1 cellular context compared by ENCODE assay signal in the genomic region with DNA sequence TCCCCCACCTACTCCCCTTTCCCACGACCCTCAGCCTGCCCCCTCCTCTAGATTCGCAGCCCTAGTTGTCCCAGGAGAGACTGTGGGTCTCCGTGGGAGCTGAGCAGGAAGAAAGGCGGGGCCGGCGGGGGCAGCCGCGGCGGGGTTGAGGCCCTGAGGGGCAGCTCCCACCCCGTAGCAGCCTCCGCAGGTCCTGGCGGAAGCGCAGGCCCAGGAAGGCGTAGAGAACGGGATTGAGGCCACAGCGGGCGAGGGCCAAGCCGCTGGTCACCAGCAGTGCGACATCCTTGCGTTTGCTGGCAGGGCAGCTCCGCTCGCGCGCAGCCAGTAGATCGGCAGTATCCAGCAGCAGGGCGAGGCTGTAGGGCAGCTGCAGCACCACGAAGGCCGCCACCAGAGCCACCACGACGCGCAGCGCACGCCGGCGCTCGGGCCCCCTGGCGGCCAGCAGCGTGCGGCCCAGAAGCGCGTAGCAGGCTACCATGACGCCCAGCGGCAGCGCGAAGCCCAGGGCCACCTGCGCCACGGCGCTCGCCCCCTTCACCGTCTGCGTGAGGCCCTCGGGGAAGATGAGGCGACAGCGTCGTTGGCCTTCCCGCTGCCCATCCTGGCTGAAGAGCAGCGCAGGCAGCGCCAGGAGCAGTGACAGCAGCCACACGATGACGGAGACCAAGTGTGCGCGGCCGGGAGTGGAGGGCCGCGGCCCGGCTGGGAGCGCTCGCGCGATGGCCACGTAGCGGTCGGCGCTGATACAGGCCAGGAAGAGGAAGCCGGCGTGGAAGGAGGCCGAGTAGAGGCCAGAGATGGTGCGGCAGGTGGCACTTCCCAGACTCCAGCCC.
TF ChIP-seq lines count a peak whose summit lies in the region.

No MANE protein-coding gene starts in this region.

TF ChIP-seq in HEK293, 187 proteins besides CTCF, POLR2A, EP300 and RAD21 (continued from another document and continues in another):
- TF ChIP-seq, protein P1, sequence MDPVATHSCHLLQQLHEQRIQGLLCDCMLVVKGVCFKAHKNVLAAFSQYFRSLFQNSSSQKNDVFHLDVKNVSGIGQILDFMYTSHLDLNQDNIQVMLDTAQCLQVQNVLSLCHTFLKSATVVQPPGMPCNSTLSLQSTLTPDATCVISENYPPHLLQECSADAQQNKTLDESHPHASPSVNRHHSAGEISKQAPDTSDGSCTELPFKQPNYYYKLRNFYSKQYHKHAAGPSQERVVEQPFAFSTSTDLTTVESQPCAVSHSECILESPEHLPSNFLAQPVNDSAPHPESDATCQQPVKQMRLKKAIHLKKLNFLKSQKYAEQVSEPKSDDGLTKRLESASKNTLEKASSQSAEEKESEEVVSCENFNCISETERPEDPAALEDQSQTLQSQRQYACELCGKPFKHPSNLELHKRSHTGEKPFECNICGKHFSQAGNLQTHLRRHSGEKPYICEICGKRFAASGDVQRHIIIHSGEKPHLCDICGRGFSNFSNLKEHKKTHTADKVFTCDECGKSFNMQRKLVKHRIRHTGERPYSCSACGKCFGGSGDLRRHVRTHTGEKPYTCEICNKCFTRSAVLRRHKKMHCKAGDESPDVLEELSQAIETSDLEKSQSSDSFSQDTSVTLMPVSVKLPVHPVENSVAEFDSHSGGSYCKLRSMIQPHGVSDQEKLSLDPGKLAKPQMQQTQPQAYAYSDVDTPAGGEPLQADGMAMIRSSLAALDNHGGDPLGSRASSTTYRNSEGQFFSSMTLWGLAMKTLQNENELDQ (tag by site-specific recombination; IDR thresholded peaks at IDR 0.05; ENCODE audit: low read depth), result no peak
- TF ChIP-seq ZBTB1 (tag by site-specific recombination; IDR thresholded peaks at IDR 0.05) (no peak), SP7 (tag by site-specific recombination; IDR thresholded peaks at IDR 0.05) (peak; percentile 49), TRIM28 (IDR thresholded peaks at IDR 0.05; ENCODE audit: borderline replicate concordance, low read length) (peak; percentile 45; the same call in 1 of the 2 replicates), ZNF670 (tag by site-specific recombination; IDR thresholded peaks at IDR 0.05; ENCODE audit: low read depth) (no peak), ZXDB (tag by site-specific recombination; IDR thresholded peaks at IDR 0.05) (peak; percentile 45; the same call in 1 of the 2 replicates), ZNF24 (tag by site-specific recombination; IDR thresholded peaks at IDR 0.05) (no peak), ZSCAN30 (tag by site-specific recombination; IDR thresholded peaks at IDR 0.05) (0 out of 2 replicates have a peak, but pooled peaks have one; percentile 43), ZNF221 (tag by site-specific recombination; IDR thresholded peaks at IDR 0.05; ENCODE audit: borderline replicate concordance) (no peak), ZNF664 (tag by site-specific recombination; IDR thresholded peaks at IDR 0.05) (no peak), BCL11A (tag by site-specific recombination; IDR thresholded peaks at IDR 0.05; ENCODE audit: low read depth) (no peak), ZNF133 (tag by site-specific recombination; IDR thresholded peaks at IDR 0.05) (no peak), ZNF248 (tag by site-specific recombination; IDR thresholded peaks at IDR 0.05) (no peak), YY1 (tag by site-specific recombination; IDR thresholded peaks at IDR 0.05) (peak; percentile 69), ZNF114 (tag by site-specific recombination; IDR thresholded peaks at IDR 0.05) (no peak), KLF7 (tag by site-specific recombination; IDR thresholded peaks at IDR 0.05; ENCODE audit: borderline replicate concordance) (no peak; the same call in 1 of the 2 replicates), ZNF560 (tag by site-specific recombination; IDR thresholded peaks at IDR 0.05; ENCODE audit: borderline replicate concordance) (no peak), KLF10 (tag by site-specific recombination; IDR thresholded peaks at IDR 0.05) (no peak), SCRT2 (tag by site-specific recombination; IDR thresholded peaks at IDR 0.05) (peak; percentile 53), ZNF266 (tag by site-specific recombination; IDR thresholded peaks at IDR 0.05; ENCODE audit: low read depth) (no peak), OSR2 (tag by site-specific recombination; IDR thresholded peaks at IDR 0.05) (peak; percentile 53), ZNF623 (tag by site-specific recombination; IDR thresholded peaks at IDR 0.05) (no peak), SETDB1 (IDR thresholded peaks at IDR 0.05; ENCODE audit: insufficient read length, low read length) (no peak), ZNF629 (tag by site-specific recombination; IDR thresholded peaks at IDR 0.05) (peak; percentile 36; the same call in 1 of the 2 replicates)
- TF ChIP-seq, protein P2, sequence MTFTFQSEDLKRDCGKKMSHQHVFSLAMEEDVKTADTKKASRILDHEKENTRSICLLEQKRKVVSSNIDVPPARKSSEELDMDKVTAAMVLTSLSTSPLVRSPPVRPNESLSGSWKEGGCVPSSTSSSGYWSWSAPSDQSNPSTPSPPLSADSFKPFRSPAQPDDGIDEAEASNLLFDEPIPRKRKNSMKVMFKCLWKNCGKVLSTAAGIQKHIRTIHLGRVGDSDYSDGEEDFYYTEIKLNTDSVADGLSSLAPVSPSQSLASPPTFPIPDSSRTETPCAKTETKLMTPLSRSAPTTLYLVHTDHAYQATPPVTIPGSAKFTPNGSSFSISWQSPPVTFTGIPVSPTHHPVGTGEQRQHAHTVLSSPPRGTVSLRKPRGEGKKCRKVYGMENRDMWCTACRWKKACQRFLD (tag by site-specific recombination; IDR thresholded peaks at IDR 0.05), result no peak
- TF ChIP-seq, protein P3, sequence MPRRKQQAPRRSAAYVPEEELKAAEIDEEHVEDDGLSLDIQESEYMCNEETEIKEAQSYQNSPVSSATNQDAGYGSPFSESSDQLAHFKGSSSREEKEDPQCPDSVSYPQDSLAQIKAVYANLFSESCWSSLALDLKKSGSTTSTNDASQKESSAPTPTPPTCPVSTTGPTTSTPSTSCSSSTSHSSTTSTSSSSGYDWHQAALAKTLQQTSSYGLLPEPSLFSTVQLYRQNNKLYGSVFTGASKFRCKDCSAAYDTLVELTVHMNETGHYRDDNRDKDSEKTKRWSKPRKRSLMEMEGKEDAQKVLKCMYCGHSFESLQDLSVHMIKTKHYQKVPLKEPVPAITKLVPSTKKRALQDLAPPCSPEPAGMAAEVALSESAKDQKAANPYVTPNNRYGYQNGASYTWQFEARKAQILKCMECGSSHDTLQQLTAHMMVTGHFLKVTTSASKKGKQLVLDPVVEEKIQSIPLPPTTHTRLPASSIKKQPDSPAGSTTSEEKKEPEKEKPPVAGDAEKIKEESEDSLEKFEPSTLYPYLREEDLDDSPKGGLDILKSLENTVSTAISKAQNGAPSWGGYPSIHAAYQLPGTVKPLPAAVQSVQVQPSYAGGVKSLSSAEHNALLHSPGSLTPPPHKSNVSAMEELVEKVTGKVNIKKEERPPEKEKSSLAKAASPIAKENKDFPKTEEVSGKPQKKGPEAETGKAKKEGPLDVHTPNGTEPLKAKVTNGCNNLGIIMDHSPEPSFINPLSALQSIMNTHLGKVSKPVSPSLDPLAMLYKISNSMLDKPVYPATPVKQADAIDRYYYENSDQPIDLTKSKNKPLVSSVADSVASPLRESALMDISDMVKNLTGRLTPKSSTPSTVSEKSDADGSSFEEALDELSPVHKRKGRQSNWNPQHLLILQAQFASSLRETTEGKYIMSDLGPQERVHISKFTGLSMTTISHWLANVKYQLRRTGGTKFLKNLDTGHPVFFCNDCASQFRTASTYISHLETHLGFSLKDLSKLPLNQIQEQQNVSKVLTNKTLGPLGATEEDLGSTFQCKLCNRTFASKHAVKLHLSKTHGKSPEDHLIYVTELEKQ (tag by site-specific recombination; IDR thresholded peaks at IDR 0.05; ENCODE audit: borderline replicate concordance), result no peak
- TF ChIP-seq, protein P4, sequence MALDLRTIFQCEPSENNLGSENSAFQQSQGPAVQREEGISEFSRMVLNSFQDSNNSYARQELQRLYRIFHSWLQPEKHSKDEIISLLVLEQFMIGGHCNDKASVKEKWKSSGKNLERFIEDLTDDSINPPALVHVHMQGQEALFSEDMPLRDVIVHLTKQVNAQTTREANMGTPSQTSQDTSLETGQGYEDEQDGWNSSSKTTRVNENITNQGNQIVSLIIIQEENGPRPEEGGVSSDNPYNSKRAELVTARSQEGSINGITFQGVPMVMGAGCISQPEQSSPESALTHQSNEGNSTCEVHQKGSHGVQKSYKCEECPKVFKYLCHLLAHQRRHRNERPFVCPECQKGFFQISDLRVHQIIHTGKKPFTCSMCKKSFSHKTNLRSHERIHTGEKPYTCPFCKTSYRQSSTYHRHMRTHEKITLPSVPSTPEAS (tag by site-specific recombination; IDR thresholded peaks at IDR 0.05), result no peak
- TF ChIP-seq, protein P5, sequence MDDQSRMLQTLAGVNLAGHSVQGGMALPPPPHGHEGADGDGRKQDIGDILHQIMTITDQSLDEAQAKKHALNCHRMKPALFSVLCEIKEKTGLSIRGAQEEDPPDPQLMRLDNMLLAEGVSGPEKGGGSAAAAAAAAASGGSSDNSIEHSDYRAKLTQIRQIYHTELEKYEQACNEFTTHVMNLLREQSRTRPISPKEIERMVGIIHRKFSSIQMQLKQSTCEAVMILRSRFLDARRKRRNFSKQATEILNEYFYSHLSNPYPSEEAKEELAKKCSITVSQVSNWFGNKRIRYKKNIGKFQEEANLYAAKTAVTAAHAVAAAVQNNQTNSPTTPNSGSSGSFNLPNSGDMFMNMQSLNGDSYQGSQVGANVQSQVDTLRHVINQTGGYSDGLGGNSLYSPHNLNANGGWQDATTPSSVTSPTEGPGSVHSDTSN (CRISPR knock-in tag; IDR thresholded peaks at IDR 0.05), result peak; percentile 93; the same call in 1 of the 2 replicates
- TF ChIP-seq, protein P6, sequence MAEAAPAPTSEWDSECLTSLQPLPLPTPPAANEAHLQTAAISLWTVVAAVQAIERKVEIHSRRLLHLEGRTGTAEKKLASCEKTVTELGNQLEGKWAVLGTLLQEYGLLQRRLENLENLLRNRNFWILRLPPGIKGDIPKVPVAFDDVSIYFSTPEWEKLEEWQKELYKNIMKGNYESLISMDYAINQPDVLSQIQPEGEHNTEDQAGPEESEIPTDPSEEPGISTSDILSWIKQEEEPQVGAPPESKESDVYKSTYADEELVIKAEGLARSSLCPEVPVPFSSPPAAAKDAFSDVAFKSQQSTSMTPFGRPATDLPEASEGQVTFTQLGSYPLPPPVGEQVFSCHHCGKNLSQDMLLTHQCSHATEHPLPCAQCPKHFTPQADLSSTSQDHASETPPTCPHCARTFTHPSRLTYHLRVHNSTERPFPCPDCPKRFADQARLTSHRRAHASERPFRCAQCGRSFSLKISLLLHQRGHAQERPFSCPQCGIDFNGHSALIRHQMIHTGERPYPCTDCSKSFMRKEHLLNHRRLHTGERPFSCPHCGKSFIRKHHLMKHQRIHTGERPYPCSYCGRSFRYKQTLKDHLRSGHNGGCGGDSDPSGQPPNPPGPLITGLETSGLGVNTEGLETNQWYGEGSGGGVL (tag by site-specific recombination; IDR thresholded peaks at IDR 0.05), result peak; percentile 78
- TF ChIP-seq, protein P7, sequence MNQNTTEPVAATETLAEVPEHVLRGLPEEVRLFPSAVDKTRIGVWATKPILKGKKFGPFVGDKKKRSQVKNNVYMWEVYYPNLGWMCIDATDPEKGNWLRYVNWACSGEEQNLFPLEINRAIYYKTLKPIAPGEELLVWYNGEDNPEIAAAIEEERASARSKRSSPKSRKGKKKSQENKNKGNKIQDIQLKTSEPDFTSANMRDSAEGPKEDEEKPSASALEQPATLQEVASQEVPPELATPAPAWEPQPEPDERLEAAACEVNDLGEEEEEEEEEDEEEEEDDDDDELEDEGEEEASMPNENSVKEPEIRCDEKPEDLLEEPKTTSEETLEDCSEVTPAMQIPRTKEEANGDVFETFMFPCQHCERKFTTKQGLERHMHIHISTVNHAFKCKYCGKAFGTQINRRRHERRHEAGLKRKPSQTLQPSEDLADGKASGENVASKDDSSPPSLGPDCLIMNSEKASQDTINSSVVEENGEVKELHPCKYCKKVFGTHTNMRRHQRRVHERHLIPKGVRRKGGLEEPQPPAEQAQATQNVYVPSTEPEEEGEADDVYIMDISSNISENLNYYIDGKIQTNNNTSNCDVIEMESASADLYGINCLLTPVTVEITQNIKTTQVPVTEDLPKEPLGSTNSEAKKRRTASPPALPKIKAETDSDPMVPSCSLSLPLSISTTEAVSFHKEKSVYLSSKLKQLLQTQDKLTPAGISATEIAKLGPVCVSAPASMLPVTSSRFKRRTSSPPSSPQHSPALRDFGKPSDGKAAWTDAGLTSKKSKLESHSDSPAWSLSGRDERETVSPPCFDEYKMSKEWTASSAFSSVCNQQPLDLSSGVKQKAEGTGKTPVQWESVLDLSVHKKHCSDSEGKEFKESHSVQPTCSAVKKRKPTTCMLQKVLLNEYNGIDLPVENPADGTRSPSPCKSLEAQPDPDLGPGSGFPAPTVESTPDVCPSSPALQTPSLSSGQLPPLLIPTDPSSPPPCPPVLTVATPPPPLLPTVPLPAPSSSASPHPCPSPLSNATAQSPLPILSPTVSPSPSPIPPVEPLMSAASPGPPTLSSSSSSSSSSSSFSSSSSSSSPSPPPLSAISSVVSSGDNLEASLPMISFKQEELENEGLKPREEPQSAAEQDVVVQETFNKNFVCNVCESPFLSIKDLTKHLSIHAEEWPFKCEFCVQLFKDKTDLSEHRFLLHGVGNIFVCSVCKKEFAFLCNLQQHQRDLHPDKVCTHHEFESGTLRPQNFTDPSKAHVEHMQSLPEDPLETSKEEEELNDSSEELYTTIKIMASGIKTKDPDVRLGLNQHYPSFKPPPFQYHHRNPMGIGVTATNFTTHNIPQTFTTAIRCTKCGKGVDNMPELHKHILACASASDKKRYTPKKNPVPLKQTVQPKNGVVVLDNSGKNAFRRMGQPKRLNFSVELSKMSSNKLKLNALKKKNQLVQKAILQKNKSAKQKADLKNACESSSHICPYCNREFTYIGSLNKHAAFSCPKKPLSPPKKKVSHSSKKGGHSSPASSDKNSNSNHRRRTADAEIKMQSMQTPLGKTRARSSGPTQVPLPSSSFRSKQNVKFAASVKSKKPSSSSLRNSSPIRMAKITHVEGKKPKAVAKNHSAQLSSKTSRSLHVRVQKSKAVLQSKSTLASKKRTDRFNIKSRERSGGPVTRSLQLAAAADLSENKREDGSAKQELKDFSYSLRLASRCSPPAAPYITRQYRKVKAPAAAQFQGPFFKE (tag by site-specific recombination; IDR thresholded peaks at IDR 0.05; ENCODE audit: borderline replicate concordance), result no peak
- TF ChIP-seq, protein P8, sequence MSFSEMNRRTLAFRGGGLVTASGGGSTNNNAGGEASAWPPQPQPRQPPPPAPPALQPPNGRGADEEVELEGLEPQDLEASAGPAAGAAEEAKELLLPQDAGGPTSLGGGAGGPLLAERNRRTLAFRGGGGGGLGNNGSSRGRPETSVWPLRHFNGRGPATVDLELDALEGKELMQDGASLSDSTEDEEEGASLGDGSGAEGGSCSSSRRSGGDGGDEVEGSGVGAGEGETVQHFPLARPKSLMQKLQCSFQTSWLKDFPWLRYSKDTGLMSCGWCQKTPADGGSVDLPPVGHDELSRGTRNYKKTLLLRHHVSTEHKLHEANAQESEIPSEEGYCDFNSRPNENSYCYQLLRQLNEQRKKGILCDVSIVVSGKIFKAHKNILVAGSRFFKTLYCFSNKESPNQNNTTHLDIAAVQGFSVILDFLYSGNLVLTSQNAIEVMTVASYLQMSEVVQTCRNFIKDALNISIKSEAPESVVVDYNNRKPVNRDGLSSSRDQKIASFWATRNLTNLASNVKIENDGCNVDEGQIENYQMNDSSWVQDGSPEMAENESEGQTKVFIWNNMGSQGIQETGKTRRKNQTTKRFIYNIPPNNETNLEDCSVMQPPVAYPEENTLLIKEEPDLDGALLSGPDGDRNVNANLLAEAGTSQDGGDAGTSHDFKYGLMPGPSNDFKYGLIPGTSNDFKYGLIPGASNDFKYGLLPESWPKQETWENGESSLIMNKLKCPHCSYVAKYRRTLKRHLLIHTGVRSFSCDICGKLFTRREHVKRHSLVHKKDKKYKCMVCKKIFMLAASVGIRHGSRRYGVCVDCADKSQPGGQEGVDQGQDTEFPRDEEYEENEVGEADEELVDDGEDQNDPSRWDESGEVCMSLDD (tag by site-specific recombination; IDR thresholded peaks at IDR 0.05), result 0 out of 2 replicates have a peak, but pooled peaks have one; percentile 24
